1 cellular context compared by ENCODE assay signal in the genomic region with DNA sequence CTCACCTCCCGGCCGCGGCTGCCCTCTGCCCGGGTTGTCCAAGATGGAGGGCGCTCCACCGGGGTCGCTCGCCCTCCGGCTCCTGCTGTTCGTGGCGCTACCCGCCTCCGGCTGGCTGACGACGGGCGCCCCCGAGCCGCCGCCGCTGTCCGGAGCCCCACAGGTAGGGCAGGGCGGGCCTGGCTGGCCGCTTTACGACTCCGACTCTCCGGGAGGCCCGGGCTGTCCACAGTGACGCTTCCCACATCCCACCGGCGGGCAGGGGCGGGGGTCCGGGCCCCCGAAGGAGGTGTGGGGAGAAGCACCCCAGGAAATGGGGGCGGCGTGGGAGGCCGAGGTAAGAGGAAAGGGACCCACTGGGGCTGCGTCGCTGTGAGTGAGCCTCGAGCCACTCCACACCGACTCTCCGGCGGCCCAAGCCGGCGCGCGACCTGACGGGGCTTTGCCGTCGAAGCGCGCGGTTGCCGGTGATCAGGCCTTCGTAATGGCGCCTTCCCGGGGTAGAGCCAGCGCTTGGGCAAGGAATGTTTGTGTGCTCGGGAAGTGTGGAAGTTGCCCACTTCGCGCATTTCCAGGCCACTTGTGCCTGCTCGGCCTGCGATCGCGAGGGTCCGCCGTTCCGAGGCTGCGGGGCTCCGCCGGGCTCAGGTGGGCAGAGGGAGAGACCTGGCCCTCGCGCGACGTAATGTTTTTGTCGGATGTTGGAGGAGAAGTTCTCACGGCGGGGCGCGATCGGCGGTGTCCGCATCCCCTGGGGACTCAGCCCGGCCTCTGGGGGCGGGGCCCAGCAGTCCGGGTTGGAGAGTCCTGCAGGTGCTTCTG.
TF ChIP-seq lines count a peak whose summit lies in the region.

A gene with protein sequence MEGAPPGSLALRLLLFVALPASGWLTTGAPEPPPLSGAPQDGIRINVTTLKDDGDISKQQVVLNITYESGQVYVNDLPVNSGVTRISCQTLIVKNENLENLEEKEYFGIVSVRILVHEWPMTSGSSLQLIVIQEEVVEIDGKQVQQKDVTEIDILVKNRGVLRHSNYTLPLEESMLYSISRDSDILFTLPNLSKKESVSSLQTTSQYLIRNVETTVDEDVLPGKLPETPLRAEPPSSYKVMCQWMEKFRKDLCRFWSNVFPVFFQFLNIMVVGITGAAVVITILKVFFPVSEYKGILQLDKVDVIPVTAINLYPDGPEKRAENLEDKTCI (plus strand): TSS at position 4 of the 822 bp plus-strand sequence. CDS start 40 bp downstream, at position 44.

TF ChIP-seq in HepG2, 621 proteins besides CTCF, POLR2A, EP300 and RAD21 (continued from another document and continues in another):
- TF ChIP-seq, protein P1, sequence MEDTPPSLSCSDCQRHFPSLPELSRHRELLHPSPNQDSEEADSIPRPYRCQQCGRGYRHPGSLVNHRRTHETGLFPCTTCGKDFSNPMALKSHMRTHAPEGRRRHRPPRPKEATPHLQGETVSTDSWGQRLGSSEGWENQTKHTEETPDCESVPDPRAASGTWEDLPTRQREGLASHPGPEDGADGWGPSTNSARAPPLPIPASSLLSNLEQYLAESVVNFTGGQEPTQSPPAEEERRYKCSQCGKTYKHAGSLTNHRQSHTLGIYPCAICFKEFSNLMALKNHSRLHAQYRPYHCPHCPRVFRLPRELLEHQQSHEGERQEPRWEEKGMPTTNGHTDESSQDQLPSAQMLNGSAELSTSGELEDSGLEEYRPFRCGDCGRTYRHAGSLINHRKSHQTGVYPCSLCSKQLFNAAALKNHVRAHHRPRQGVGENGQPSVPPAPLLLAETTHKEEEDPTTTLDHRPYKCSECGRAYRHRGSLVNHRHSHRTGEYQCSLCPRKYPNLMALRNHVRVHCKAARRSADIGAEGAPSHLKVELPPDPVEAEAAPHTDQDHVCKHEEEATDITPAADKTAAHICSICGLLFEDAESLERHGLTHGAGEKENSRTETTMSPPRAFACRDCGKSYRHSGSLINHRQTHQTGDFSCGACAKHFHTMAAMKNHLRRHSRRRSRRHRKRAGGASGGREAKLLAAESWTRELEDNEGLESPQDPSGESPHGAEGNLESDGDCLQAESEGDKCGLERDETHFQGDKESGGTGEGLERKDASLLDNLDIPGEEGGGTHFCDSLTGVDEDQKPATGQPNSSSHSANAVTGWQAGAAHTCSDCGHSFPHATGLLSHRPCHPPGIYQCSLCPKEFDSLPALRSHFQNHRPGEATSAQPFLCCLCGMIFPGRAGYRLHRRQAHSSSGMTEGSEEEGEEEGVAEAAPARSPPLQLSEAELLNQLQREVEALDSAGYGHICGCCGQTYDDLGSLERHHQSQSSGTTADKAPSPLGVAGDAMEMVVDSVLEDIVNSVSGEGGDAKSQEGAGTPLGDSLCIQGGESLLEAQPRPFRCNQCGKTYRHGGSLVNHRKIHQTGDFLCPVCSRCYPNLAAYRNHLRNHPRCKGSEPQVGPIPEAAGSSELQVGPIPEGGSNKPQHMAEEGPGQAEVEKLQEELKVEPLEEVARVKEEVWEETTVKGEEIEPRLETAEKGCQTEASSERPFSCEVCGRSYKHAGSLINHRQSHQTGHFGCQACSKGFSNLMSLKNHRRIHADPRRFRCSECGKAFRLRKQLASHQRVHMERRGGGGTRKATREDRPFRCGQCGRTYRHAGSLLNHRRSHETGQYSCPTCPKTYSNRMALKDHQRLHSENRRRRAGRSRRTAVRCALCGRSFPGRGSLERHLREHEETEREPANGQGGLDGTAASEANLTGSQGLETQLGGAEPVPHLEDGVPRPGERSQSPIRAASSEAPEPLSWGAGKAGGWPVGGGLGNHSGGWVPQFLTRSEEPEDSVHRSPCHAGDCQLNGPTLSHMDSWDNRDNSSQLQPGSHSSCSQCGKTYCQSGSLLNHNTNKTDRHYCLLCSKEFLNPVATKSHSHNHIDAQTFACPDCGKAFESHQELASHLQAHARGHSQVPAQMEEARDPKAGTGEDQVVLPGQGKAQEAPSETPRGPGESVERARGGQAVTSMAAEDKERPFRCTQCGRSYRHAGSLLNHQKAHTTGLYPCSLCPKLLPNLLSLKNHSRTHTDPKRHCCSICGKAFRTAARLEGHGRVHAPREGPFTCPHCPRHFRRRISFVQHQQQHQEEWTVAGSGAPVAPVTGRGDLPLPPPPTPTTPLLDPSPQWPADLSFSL (CRISPR knock-in tag; IDR thresholded peaks at IDR 0.05), result no peak
- TF ChIP-seq SNAI1 (CRISPR knock-in tag; IDR thresholded peaks at IDR 0.05; ENCODE audit: borderline replicate concordance) (no peak), AHR (CRISPR knock-in tag; IDR thresholded peaks at IDR 0.05) (no peak; the same call in 1 of the 2 replicates), ZNF543 (CRISPR knock-in tag; IDR thresholded peaks at IDR 0.05) (0 out of 2 replicates have a peak, but pooled peaks have one; percentile 19), ZBTB42 (CRISPR knock-in tag; IDR thresholded peaks at IDR 0.05) (no peak), KDM1A (CRISPR knock-in tag; IDR thresholded peaks at IDR 0.05) (peak; percentile 22; the same call in 1 of the 2 replicates), ZNF317 (CRISPR knock-in tag; IDR thresholded peaks at IDR 0.05) (no peak; the same call in 1 of the 2 replicates), NFYB (CRISPR knock-in tag; IDR thresholded peaks at IDR 0.05) (no peak), SYNCRIP (IDR thresholded peaks at IDR 0.05; ENCODE audit: insufficient read depth, low read depth, low read length) (no peak), ZNF484 (CRISPR knock-in tag; IDR thresholded peaks at IDR 0.05; ENCODE audit: borderline replicate concordance, low read depth) (no peak), SIN3A (IDR thresholded peaks at IDR 0.05; ENCODE audit: borderline replicate concordance, low read depth, low read length) (peak; percentile 32; the same call in 1 of the 2 replicates), CHD2 (IDR thresholded peaks at IDR 0.05; ENCODE audit: low read depth, low read length) (no peak), PAF1 (CRISPR knock-in tag; IDR thresholded peaks at IDR 0.05) (no peak), ZNF660 (CRISPR knock-in tag; IDR thresholded peaks at IDR 0.05; ENCODE audit: borderline replicate concordance, low read depth) (no peak), PHF5A (CRISPR knock-in tag; IDR thresholded peaks at IDR 0.05; ENCODE audit: low read depth, unreplicated experiment) (no peak), IKZF4 (CRISPR knock-in tag; IDR thresholded peaks at IDR 0.05; ENCODE audit: borderline replicate concordance, low read depth, not compliant biosample characterization) (peak; percentile 83), SMAD3 (CRISPR knock-in tag; IDR thresholded peaks at IDR 0.05) (no peak), MTF2 (CRISPR knock-in tag; IDR thresholded peaks at IDR 0.05; ENCODE audit: borderline replicate concordance) (0 out of 2 replicates have a peak, but pooled peaks have one; percentile 70), ZNF282 (IDR thresholded peaks at IDR 0.05; ENCODE audit: partially characterized antibody) (no peak), KDM2A (CRISPR knock-in tag; IDR thresholded peaks at IDR 0.05; ENCODE audit: borderline replicate concordance, low read depth) (peak; percentile 75), ZNF841 (CRISPR knock-in tag; IDR thresholded peaks at IDR 0.05; ENCODE audit: borderline replicate concordance) (no peak), ELF1 (CRISPR knock-in tag; IDR thresholded peaks at IDR 0.05) (peak; percentile 13; the same call in 1 of the 2 replicates), THYN1 (CRISPR knock-in tag; IDR thresholded peaks at IDR 0.05; ENCODE audit: borderline replicate concordance, low read depth) (no peak), REPIN1 (CRISPR knock-in tag; IDR thresholded peaks at IDR 0.05; ENCODE audit: borderline replicate concordance, low read depth) (peak; percentile 80), ZNF329 (CRISPR knock-in tag; IDR thresholded peaks at IDR 0.05; ENCODE audit: low read depth) (no peak; the same call in none of the 2 replicates), GATA4 (IDR thresholded peaks at IDR 0.05; ENCODE audit: borderline replicate concordance, low read depth) (no peak), ISX (CRISPR knock-in tag; conservative IDR thresholded peaks at IDR 0.05) (no peak), ZNF3 (CRISPR knock-in tag; IDR thresholded peaks at IDR 0.05) (no peak)
- TF ChIP-seq, protein P2, sequence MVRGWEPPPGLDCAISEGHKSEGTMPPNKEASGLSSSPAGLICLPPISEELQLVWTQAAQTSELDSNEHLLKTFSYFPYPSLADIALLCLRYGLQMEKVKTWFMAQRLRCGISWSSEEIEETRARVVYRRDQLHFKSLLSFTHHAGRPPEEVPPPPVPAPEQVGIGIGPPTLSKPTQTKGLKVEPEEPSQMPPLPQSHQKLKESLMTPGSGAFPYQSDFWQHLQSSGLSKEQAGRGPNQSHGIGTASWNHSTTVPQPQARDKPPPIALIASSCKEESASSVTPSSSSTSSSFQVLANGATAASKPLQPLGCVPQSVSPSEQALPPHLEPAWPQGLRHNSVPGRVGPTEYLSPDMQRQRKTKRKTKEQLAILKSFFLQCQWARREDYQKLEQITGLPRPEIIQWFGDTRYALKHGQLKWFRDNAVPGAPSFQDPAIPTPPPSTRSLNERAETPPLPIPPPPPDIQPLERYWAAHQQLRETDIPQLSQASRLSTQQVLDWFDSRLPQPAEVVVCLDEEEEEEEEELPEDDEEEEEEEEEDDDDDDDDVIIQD (CRISPR knock-in tag; IDR thresholded peaks at IDR 0.05; ENCODE audit: low read depth), result no peak
- TF ChIP-seq, protein P3, sequence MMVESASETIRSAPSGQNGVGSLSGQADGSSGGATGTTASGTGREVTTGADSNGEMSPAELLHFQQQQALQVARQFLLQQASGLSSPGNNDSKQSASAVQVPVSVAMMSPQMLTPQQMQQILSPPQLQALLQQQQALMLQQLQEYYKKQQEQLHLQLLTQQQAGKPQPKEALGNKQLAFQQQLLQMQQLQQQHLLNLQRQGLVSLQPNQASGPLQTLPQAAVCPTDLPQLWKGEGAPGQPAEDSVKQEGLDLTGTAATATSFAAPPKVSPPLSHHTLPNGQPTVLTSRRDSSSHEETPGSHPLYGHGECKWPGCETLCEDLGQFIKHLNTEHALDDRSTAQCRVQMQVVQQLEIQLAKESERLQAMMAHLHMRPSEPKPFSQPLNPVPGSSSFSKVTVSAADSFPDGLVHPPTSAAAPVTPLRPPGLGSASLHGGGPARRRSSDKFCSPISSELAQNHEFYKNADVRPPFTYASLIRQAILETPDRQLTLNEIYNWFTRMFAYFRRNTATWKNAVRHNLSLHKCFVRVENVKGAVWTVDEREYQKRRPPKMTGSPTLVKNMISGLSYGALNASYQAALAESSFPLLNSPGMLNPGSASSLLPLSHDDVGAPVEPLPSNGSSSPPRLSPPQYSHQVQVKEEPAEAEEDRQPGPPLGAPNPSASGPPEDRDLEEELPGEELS (CRISPR knock-in tag; IDR thresholded peaks at IDR 0.05), result no peak
- TF ChIP-seq, protein P4, sequence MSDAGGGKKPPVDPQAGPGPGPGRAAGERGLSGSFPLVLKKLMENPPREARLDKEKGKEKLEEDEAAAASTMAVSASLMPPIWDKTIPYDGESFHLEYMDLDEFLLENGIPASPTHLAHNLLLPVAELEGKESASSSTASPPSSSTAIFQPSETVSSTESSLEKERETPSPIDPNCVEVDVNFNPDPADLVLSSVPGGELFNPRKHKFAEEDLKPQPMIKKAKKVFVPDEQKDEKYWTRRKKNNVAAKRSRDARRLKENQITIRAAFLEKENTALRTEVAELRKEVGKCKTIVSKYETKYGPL (CRISPR knock-in tag; IDR thresholded peaks at IDR 0.05), result no peak
- TF ChIP-seq, protein P5, sequence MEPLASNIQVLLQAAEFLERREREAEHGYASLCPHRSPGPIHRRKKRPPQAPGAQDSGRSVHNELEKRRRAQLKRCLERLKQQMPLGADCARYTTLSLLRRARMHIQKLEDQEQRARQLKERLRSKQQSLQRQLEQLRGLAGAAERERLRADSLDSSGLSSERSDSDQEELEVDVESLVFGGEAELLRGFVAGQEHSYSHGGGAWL (CRISPR knock-in tag; IDR thresholded peaks at IDR 0.05), result no peak; the same call in 1 of the 2 replicates
- TF ChIP-seq, protein P6, sequence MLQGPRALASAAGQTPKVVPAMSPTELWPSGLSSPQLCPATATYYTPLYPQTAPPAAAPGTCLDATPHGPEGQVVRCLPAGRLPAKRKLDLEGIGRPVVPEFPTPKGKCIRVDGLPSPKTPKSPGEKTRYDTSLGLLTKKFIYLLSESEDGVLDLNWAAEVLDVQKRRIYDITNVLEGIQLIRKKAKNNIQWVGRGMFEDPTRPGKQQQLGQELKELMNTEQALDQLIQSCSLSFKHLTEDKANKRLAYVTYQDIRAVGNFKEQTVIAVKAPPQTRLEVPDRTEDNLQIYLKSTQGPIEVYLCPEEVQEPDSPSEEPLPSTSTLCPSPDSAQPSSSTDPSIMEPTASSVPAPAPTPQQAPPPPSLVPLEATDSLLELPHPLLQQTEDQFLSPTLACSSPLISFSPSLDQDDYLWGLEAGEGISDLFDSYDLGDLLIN (CRISPR knock-in tag; IDR thresholded peaks at IDR 0.05; ENCODE audit: borderline replicate concordance), result no peak
- TF ChIP-seq, protein P7, sequence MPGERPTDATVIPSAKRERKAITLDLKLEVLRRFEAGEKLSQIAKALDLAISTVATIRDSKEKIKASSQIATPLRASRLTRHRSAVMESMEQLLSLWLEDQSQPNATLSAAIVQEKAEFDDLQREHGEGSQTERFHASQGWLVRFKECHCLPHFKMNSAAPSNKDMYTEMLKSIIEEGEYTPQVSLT (CRISPR knock-in tag; IDR thresholded peaks at IDR 0.05; ENCODE audit: borderline replicate concordance, low read depth), result no peak
- TF ChIP-seq, protein P8, sequence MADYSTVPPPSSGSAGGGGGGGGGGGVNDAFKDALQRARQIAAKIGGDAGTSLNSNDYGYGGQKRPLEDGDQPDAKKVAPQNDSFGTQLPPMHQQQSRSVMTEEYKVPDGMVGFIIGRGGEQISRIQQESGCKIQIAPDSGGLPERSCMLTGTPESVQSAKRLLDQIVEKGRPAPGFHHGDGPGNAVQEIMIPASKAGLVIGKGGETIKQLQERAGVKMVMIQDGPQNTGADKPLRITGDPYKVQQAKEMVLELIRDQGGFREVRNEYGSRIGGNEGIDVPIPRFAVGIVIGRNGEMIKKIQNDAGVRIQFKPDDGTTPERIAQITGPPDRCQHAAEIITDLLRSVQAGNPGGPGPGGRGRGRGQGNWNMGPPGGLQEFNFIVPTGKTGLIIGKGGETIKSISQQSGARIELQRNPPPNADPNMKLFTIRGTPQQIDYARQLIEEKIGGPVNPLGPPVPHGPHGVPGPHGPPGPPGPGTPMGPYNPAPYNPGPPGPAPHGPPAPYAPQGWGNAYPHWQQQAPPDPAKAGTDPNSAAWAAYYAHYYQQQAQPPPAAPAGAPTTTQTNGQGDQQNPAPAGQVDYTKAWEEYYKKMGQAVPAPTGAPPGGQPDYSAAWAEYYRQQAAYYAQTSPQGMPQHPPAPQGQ (CRISPR knock-in tag; IDR thresholded peaks at IDR 0.05; ENCODE audit: borderline replicate concordance), result no peak
- TF ChIP-seq, protein P9, sequence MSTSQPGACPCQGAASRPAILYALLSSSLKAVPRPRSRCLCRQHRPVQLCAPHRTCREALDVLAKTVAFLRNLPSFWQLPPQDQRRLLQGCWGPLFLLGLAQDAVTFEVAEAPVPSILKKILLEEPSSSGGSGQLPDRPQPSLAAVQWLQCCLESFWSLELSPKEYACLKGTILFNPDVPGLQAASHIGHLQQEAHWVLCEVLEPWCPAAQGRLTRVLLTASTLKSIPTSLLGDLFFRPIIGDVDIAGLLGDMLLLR (CRISPR knock-in tag; IDR thresholded peaks at IDR 0.05), result 0 out of 2 replicates have a peak, but pooled peaks have one; percentile 26
